32 cellular contexts compared by ENCODE assay signal in the genomic region with DNA sequence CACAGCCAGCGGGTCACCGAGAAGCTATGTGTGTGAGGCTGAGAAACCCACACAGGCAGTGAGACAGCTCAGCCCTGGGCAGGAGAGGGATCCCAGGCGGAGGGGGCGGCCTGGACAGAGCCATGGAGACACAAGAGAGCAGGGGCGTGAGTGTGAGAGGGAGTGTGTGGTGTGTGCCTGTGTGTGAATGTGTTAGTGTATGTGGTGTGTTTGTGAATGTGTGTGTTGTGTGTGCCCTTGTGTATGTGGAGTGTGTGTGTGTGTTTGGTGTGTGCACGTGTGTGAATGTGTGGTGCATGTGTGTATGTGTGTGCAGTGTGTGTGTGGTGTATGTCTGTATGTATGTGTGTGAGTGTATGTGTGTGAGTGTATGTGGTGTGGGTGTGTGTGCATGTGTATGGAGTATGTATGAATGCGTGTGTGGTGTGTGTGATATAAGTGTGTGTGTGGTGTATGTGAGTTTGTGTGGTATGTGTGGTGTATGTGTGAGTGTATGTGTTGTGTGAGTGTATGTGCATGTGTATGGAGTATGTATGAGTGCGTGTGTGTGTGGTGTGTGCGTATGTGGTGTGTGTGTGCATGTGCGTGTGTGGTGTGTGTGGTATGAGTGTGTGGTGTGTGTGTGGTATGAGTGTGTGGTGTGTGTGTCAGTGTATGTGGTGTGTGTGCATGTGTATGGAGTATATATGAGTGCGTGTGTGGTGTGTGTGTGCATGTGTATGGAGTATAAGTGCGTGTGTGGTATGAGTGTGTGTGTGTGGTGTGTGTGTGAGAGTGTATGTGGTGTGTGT.
DNase-seq lines count a peak whose midpoint lies in the region; ATAC-seq, FAIRE-seq and TF ChIP-seq lines count a peak whose summit lies in the region.
"Had no signal": no experiment of that assay in that cellular context is flagged by ENCODE, and none has a peak within 500 bp of the region (broad histone marks: within the 10 kb centered on the region; RNA-seq: fewer than 3 reads in every experiment).

No MANE protein-coding gene starts in this region.

- no peaks in the 10 kb centered on the region for H3K36me3 ChIP-seq in right atrium auricular region
- no peaks in the 10 kb centered on the region for H3K36me3 ChIP-seq in endothelial cell of umbilical vein (ENCODE audit: control insufficient read depth in 2 of 2, extremely low read depth in 1 of 2, insufficient read depth in 2 of 2, low read length in 2 of 2)
- H3K36me3 ChIP-seq: BLaER1 treated with 17β-estradiol and CSF1 and Interleukin-3, amounts not matched to agents 10 nM and 100 nM; esophagus muscularis mucosa; heart left ventricle; ovary; thyroid gland had no signal

- no peaks in the 10 kb centered on the region for H3K27me3 Mint-ChIP-seq in natural killer cell treated with Interleukin-12 subunit alpha and Interleukin-12 subunit beta and Interleukin-15 and Interleukin-18, amount 100 ng/mL, for 72 hours
- H3K27me3 Mint-ChIP-seq in activated CD4-positive, alpha-beta T cell treated with anti-CD3 and anti-CD28 coated beads, Interleukin-2, amount 10 ng/mL, durations not matched to agents 24 days and 14 days = peaks cover 1% of the 10 kb centered on the region
- H3K27me3 Mint-ChIP-seq: activated CD8-positive, alpha-beta memory T cell treated with anti-CD3 and anti-CD28 coated beads, Interleukin-2, amount 10 ng/mL, durations not matched to agents 7 days and 5 days had no signal

- H3K9me3 ChIP-seq in right atrium auricular region = no peaks in the 10 kb centered on the region
- no peaks in the 10 kb centered on the region for H3K9me3 ChIP-seq in endothelial cell of umbilical vein (replicated peaks; ENCODE audit: control insufficient read depth, insufficient read depth, low read length)
- H3K9me3 ChIP-seq: esophagus muscularis mucosa, heart left ventricle, ovary, thyroid gland had no signal

- no peak for TF ChIP-seq POLR2A in endothelial cell of umbilical vein (IDR thresholded peaks at IDR 0.05; ENCODE audit: low read depth, low read length)

- no peak overlapping the region for H3K27ac ChIP-seq in right atrium auricular region
- no peak overlapping the region for H3K27ac ChIP-seq in endothelial cell of umbilical vein (ENCODE audit: insufficient read depth, low read depth, low read length)
- H3K27ac ChIP-seq: 22Rv1; BLaER1 treated with 17β-estradiol and CSF1 and Interleukin-3, amounts not matched to agents 10 nM and 100 nM; esophagus muscularis mucosa; heart left ventricle; ovary; SK-N-MC; thyroid gland had no signal

- CTCF ChIA-PET in endothelial cell of umbilical vein (lab: Charles Lee) = no interaction called here

- no peaks in the 10 kb centered on the region for H3K9me3 Mint-ChIP-seq in natural killer cell treated with Interleukin-12 subunit alpha and Interleukin-12 subunit beta and Interleukin-15 and Interleukin-18, amount 100 ng/mL, for 72 hours
- no peaks in the 10 kb centered on the region for H3K9me3 Mint-ChIP-seq in activated CD4-positive, alpha-beta T cell treated with anti-CD3 and anti-CD28 coated beads, Interleukin-2, amount 10 ng/mL, durations not matched to agents 24 days and 14 days
- H3K9me3 Mint-ChIP-seq: activated T-cell treated with anti-CD3 and anti-CD28 coated beads, Interleukin-2, amount 50 U/mL, for 4 hours; nephron progenitor cell had no signal

- H3K36me3 Mint-ChIP-seq in natural killer cell treated with Interleukin-12 subunit alpha and Interleukin-12 subunit beta and Interleukin-15 and Interleukin-18, amount 100 ng/mL, for 72 hours = no peaks in the 10 kb centered on the region
- no peaks in the 10 kb centered on the region for H3K36me3 Mint-ChIP-seq in activated CD4-positive, alpha-beta T cell treated with anti-CD3 and anti-CD28 coated beads, Interleukin-2, amount 10 ng/mL, durations not matched to agents 24 days and 14 days (ENCODE audit: low read depth)
- H3K36me3 Mint-ChIP-seq: activated CD8-positive, alpha-beta memory T cell treated with anti-CD3 and anti-CD28 coated beads, Interleukin-2, amount 10 ng/mL, durations not matched to agents 7 days and 5 days; IgD-negative memory B cell had no signal

- no peak overlapping the region for H3K4me3 Mint-ChIP-seq in natural killer cell treated with Interleukin-12 subunit alpha and Interleukin-12 subunit beta and Interleukin-15 and Interleukin-18, amount 100 ng/mL, for 72 hours
- H3K4me3 Mint-ChIP-seq in activated CD4-positive, alpha-beta T cell treated with anti-CD3 and anti-CD28 coated beads, Interleukin-2, amount 10 ng/mL, durations not matched to agents 24 days and 14 days = no peak overlapping the region
- H3K4me3 Mint-ChIP-seq: activated CD8-positive, alpha-beta memory T cell treated with anti-CD3 and anti-CD28 coated beads, Interleukin-2, amount 10 ng/mL, durations not matched to agents 7 days and 5 days; activated T-cell treated with anti-CD3 and anti-CD28 coated beads, Interleukin-2, amount 50 U/mL, for 4 hours; endodermal cell; IgD-negative memory B cell; nephron progenitor cell had no signal

- H3K9me1 ChIP-seq in endothelial cell of umbilical vein (replicated peaks; ENCODE audit: control insufficient read depth, extremely low read depth, insufficient read depth, low read length) = no peaks in the 10 kb centered on the region

- dilution Hi-C loops in endothelial cell of umbilical vein (cut with MboI; ENCODE audit: extremely low pct_ligation_motif_present, low sequenced_read_pairs) = no loop called here

- FAIRE-seq in endothelial cell of umbilical vein (lab: Jason Lieb, UNC) = peak; percentile 8

- TF ChIP-seq CTCF in right atrium auricular region (IDR thresholded peaks at IDR 0.05) (no peak), endothelial cell of umbilical vein (IDR thresholded peaks at IDR 0.05; ENCODE audit: extremely low read depth in 1 of 2, insufficient read depth in 1 of 2, low read depth in 1 of 2, low read length in 2 of 2) (no peak)

- POLR2A ChIA-PET in endothelial cell of umbilical vein (lab: Charles Lee) = no interaction called here

- no peak overlapping the region for H3K27ac Mint-ChIP-seq in natural killer cell treated with Interleukin-12 subunit alpha and Interleukin-12 subunit beta and Interleukin-15 and Interleukin-18, amount 100 ng/mL, for 72 hours
- H3K27ac Mint-ChIP-seq in activated CD4-positive, alpha-beta T cell treated with anti-CD3 and anti-CD28 coated beads, Interleukin-2, amount 10 ng/mL, durations not matched to agents 24 days and 14 days = no peak overlapping the region
- H3K27ac Mint-ChIP-seq: activated CD8-positive, alpha-beta memory T cell treated with anti-CD3 and anti-CD28 coated beads, Interleukin-2, amount 10 ng/mL, durations not matched to agents 7 days and 5 days; endodermal cell; IgD-negative memory B cell; nephron progenitor cell had no signal

- H3K4me3 ChIP-seq in right atrium auricular region (no peak overlapping the region), endothelial cell of umbilical vein (replicated peaks in 1 of 3; ENCODE audit: insufficient read depth in 1 of 3, low read depth in 1 of 3, low read length in 3 of 3) (no peak overlapping the region)
- H3K4me3 ChIP-seq: BLaER1 treated with 17β-estradiol and CSF1 and Interleukin-3, amounts not matched to agents 10 nM and 100 nM; esophagus muscularis mucosa; heart left ventricle; ovary; SK-N-MC; thyroid gland had no signal

- intact Hi-C loops in Right ventricle myocardium inferior (cut with DNase I) (no loop called here), endothelial cell of umbilical vein (cut with micrococcal nuclease) (loop anchor here (2.0 kb wide), 1 partner anchor 25 kb away; no protein-coding TSS in a partner anchor)
- intact Hi-C loops in activated CD4-positive, alpha-beta T cell treated with anti-CD3 and anti-CD28 coated beads, Interleukin-2, amount 10 ng/mL, durations not matched to agents 24 days and 14 days (cut with micrococcal nuclease) = no loop called here

- H4K20me1 ChIP-seq in endothelial cell of umbilical vein (replicated peaks; ENCODE audit: control insufficient read depth, extremely low read depth, insufficient read depth, low read length) = no peaks in the 10 kb centered on the region
- H4K20me1 ChIP-seq: BLaER1 treated with 17β-estradiol and CSF1 and Interleukin-3, amounts not matched to agents 10 nM and 100 nM had no signal

- no peaks in the 10 kb centered on the region for H3K79me2 ChIP-seq in endothelial cell of umbilical vein (ENCODE audit: control insufficient read depth, insufficient read depth, low read length)

- ATAC-seq in Right ventricle myocardium inferior (peak; percentile 34), HG02642 (IDR thresholded peaks at IDR 0.05; ENCODE audit: poor library complexity, unreplicated experiment) (no peak), HG03095 (IDR thresholded peaks at IDR 0.05; ENCODE audit: unreplicated experiment) (no peak)
- ATAC-seq in natural killer cell treated with Interleukin-12 subunit alpha and Interleukin-12 subunit beta and Interleukin-15 and Interleukin-18, amount 100 ng/mL, for 72 hours = peak; percentile 34
- ATAC-seq: activated CD8-positive, alpha-beta memory T cell treated with anti-CD3 and anti-CD28 coated beads, Interleukin-2, amount 10 ng/mL, durations not matched to agents 7 days and 5 days; activated T-cell treated with anti-CD3 and anti-CD28 coated beads, Interleukin-2, amount 50 U/mL, for 4 hours; HCT116 had no signal

- peaks cover 0 to 5% of the 10 kb centered on the region in 2 donors for H3K4me1 Mint-ChIP-seq in natural killer cell treated with Interleukin-12 subunit alpha and Interleukin-12 subunit beta and Interleukin-15 and Interleukin-18, amount 100 ng/mL, for 72 hours (ENCODE audit: low read depth in 2 of 2)
- no peaks in the 10 kb centered on the region for H3K4me1 Mint-ChIP-seq in activated CD4-positive, alpha-beta T cell treated with anti-CD3 and anti-CD28 coated beads, Interleukin-2, amount 10 ng/mL, durations not matched to agents 24 days and 14 days
- H3K4me1 Mint-ChIP-seq: activated CD8-positive, alpha-beta memory T cell treated with anti-CD3 and anti-CD28 coated beads, Interleukin-2, amount 10 ng/mL, durations not matched to agents 7 days and 5 days; IgD-negative memory B cell had no signal

- no peaks in the 10 kb centered on the region for H3K27me3 ChIP-seq in right atrium auricular region
- no peaks in the 10 kb centered on the region for H3K27me3 ChIP-seq in endothelial cell of umbilical vein (ENCODE audit: control insufficient read depth in 2 of 2, insufficient read depth in 2 of 2, low read length in 2 of 2)
- H3K27me3 ChIP-seq: BLaER1 treated with 17β-estradiol and CSF1 and Interleukin-3, amounts not matched to agents 10 nM and 100 nM; heart left ventricle; ovary; thyroid gland had no signal

- DNase-seq in Right ventricle myocardium inferior (ENCODE audit: missing footprints) (no peak), right atrium auricular region (ENCODE audit: low spot score) (no peak), endothelial cell of umbilical vein (ENCODE audit: low read depth, low spot score) (no peak), HCEC 1CT (no peak)
- peak; percentile 41 for DNase-seq in natural killer cell treated with Interleukin-12 subunit alpha and Interleukin-12 subunit beta and Interleukin-15 and Interleukin-18, amount 100 ng/mL, for 72 hours (ENCODE audit: low spot score)
- DNase-seq in activated CD4-positive, alpha-beta T cell treated with anti-CD3 and anti-CD28 coated beads, Interleukin-2, amount 10 ng/mL, durations not matched to agents 24 days and 14 days = no peak
- DNase-seq: activated CD4-positive, CD25-positive, alpha-beta regulatory T cell; activated CD8-positive, alpha-beta memory T cell treated with anti-CD3 and anti-CD28 coated beads, Interleukin-2, amount 10 ng/mL, durations not matched to agents 7 days and 5 days; activated gamma-delta T cell; activated T-cell treated with anti-CD3 and anti-CD28 coated beads, Interleukin-2, amount 50 U/mL, for 4 hours; central memory CD4-positive, alpha-beta T cell; DMS153; endodermal cell; foreskin melanocyte; heart left ventricle; NCI-H1048; NCI-H1694 treated with DMSO at 0.1 percent for 48 hours; NCI-H510A treated with DMSO at 0.1 percent for 48 hours; nephron progenitor cell; OCI-M1; ovary; retina; stimulated activated CD4-positive, alpha-beta T cell treated with anti-CD3 and anti-CD28 coated beads, Interleukin-2, amount 100 ng/mL, for 24 hours; thyroid gland had no signal

- no peak overlapping the region for H2AFZ ChIP-seq in endothelial cell of umbilical vein (ENCODE audit: low read depth, low read length)

- H3K9ac ChIP-seq in endothelial cell of umbilical vein (replicated peaks; ENCODE audit: extremely low read depth, insufficient read depth, low read length) = no peak overlapping the region
- H3K9ac ChIP-seq: BLaER1 treated with 17β-estradiol and CSF1 and Interleukin-3, amounts not matched to agents 10 nM and 100 nM had no signal

- BruUV-seq in endothelial cell of umbilical vein (replicated peaks; lab: Mats Ljungman, UMichigan) = no TSS peak

- H3K4me2 ChIP-seq in endothelial cell of umbilical vein (ENCODE audit: insufficient read depth, low read length) = no peak overlapping the region

- peaks cover 0 to 9% of the 10 kb centered on the region in 2 donors for H3K4me1 ChIP-seq in right atrium auricular region
- peaks cover 18% of the 10 kb centered on the region for H3K4me1 ChIP-seq in endothelial cell of umbilical vein (ENCODE audit: control insufficient read depth, extremely low read depth, insufficient read depth, low read length)
- H3K4me1 ChIP-seq: thyroid gland had no signal

Comparison
In these comparisons a context has a peak if more than half of its experiments do, and no peak if none do; other contexts are left out.
1. ATAC-seq: peak in Right ventricle myocardium inferior (single experiment) and natural killer cell treated with Interleukin-12 subunit alpha and Interleukin-12 subunit beta and Interleukin-15 and Interleukin-18, amount 100 ng/mL, for 72 hours (2 of 2); none in HG02642 (single experiment) and HG03095 (single experiment).